ENCODE assay signal across 17 cellular contexts in the genomic region with DNA sequence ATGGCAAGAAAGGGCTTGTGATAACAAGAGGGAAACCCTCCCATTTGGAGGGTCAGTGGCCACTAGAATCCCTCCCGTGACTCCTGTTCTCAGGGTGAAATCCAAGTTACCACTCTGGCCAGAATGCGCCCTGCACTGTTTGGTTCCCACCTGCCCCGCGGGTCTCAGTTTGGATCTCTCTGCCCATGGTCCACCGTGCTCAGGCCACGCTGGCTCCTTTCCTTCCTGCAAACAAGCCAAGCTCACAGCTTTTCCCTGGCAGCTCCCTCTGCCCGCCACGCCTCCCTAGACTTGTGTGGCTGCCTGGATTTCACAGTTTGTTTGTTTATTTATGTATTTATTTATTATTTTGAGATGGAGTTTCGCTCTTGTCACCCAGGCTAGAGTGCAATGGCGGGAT.
A peak's percentile ranks its signal among the peaks of the same experiment; 100 is the strongest.
DNase-seq lines count a peak whose midpoint lies in the region; ATAC-seq and TF ChIP-seq lines count a peak whose summit lies in the region.
"Had no signal": no experiment of that assay in that cellular context is flagged by ENCODE, and none has a peak within 500 bp of the region (broad histone marks: within the 10 kb centered on the region; RNA-seq: fewer than 3 reads in every experiment).

No MANE protein-coding gene starts in this region.

- WGBS in suprapubic skin = 86% methylated on average over 10 of the region's 10 CpGs

- no peaks in the 10 kb centered on the region for H3K9me3 ChIP-seq in osteoblast (ENCODE audit: low read depth, low read length)
- no peaks in the 10 kb centered on the region for H3K9me3 ChIP-seq in suprapubic skin

- TF ChIP-seq CTCF in osteoblast (IDR thresholded peaks at IDR 0.05; ENCODE audit: extremely low read depth, low read depth, low read length) (no peak), suprapubic skin (IDR thresholded peaks at IDR 0.05) (no peak)

- no peaks in the 10 kb centered on the region for H4K20me1 ChIP-seq in osteoblast (ENCODE audit: insufficient read depth, low read length)

- peak; percentile 41 for DNase-seq in activated effector memory CD4-positive, alpha-beta T cell treated with anti-CD3 and anti-CD28 coated beads, Interleukin-2, amount 50 U/mL, for 16 hours
- no peak for DNase-seq in activated effector memory CD4-positive, alpha-beta T cell treated with Interleukin-2 at 50 U/mL for 16 hours
- DNase-seq in astrocyte of the hippocampus (ENCODE audit: low read depth, low spot score) (peak; percentile 14), osteoblast (ENCODE audit: insufficient read length, low spot score, missing footprints) (peak; percentile 57), suprapubic skin (ENCODE audit: low spot score in 2 of 2) (peak; percentile 16 to 72), HuH-7.5 (ENCODE audit: low spot score) (no peak), NCI-H82 (lab: John Stamatoyannopoulos, UW) (no peak)
- DNase-seq: 8988T, DMS79 treated with DMSO at 0.1 percent for 48 hours, KG1, NCI-H1417, NCI-H187, NCI-H2227 treated with DMSO at 0.1 percent for 48 hours, NCI-H510A treated with DMSO at 0.1 percent for 48 hours, NCI-H774, PC-9 had no signal

- no peak overlapping the region for H3K4me2 ChIP-seq in osteoblast (ENCODE audit: insufficient read depth, low read length)
- H3K4me2 ChIP-seq: PC-9 had no signal

- no peak overlapping the region for H3K27ac ChIP-seq in osteoblast (ENCODE audit: low read depth, low read length)
- no peak overlapping the region for H3K27ac ChIP-seq in suprapubic skin
- H3K27ac ChIP-seq: PC-9 had no signal

- no peaks in the 10 kb centered on the region for H3K36me3 ChIP-seq in osteoblast (ENCODE audit: insufficient read depth, low read length)
- no peaks in the 10 kb centered on the region for H3K36me3 ChIP-seq in suprapubic skin

- no peaks in the 10 kb centered on the region for H3K79me2 ChIP-seq in osteoblast (ENCODE audit: insufficient read depth, low read length)

- no peaks in the 10 kb centered on the region for H3K4me1 ChIP-seq in osteoblast (ENCODE audit: insufficient read depth, low read length)
- no peaks in the 10 kb centered on the region for H3K4me1 ChIP-seq in suprapubic skin

- no peak for TF ChIP-seq EP300 in suprapubic skin (IDR thresholded peaks at IDR 0.05)

- no peak for ATAC-seq in HG03521 (IDR thresholded peaks at IDR 0.05; ENCODE audit: unreplicated experiment)

- TF ChIP-seq POLR2A in suprapubic skin (IDR thresholded peaks at IDR 0.05) = no peak

- H2AFZ ChIP-seq in osteoblast (ENCODE audit: low read length) = no peak overlapping the region
- H2AFZ ChIP-seq: PC-9 had no signal

- H3K4me3 ChIP-seq in osteoblast (ENCODE audit: insufficient read depth, low read length) (no peak overlapping the region), suprapubic skin (no peak overlapping the region)
- H3K4me3 ChIP-seq: PC-9 had no signal

- H3K27me3 ChIP-seq in osteoblast (ENCODE audit: insufficient read depth, low read length) = peaks cover 2% of the 10 kb centered on the region
- H3K27me3 ChIP-seq in suprapubic skin = peaks cover 3% of the 10 kb centered on the region

Comparison
In these comparisons a context has a peak if more than half of its experiments do, and no peak if none do; other contexts are left out.
1. DNase-seq: peak in activated effector memory CD4-positive, alpha-beta T cell treated with anti-CD3 and anti-CD28 coated beads, Interleukin-2, amount 50 U/mL, for 16 hours (single experiment), astrocyte of the hippocampus (single experiment), osteoblast (single experiment) and suprapubic skin (2 of 2); none in activated effector memory CD4-positive, alpha-beta T cell treated with Interleukin-2 at 50 U/mL for 16 hours (single experiment), HuH-7.5 (single experiment) and NCI-H82 (single experiment).